16 cellular contexts compared by ENCODE assay signal in genomic region chr16:78390070-78390469, GRCh38.
"Had no signal": no experiment of that assay in that cellular context is flagged by ENCODE, and none has a peak within 500 bp of the region (broad histone marks: within the 10 kb centered on the region; RNA-seq: fewer than 3 reads in every experiment).

No MANE protein-coding gene starts in this region.

- H3K9me3 Mint-ChIP-seq: activated T-helper 17 cell treated with anti-CD3 and anti-CD28 coated beads, Interleukin-2, amount 50 U/mL, for 72 hours; immature natural killer cell; T-helper 1 cell treated with Interleukin-12 subunit alpha and Interleukin-12 subunit beta and Interleukin-4 antibody, amounts not matched to agents 30 μg/mL and 1 μg/mL, for 36 hours had no signal

- H3K4me1 Mint-ChIP-seq: activated T-helper 17 cell treated with anti-CD3 and anti-CD28 coated beads, Interleukin-2, amount 50 U/mL, for 72 hours; neural crest cell had no signal

- H3K27me3 ChIP-seq: pancreas, tibial artery, vagina had no signal

- H3K27ac ChIP-seq: pancreas, tibial artery, vagina had no signal

- H3K36me3 ChIP-seq: pancreas, tibial artery, vagina had no signal

- DNase-seq: activated CD4-positive, alpha-beta T cell treated with anti-CD3 and anti-CD28 coated beads for 48 hours; activated CD8-positive, alpha-beta memory T cell treated with anti-CD3 and anti-CD28 coated beads for 24 hours; activated naive CD4-positive, alpha-beta T cell treated with anti-CD3 and anti-CD28 coated beads for 36 hours; cortex of kidney; effector memory CD4-positive, alpha-beta T cell; immature natural killer cell; left colon; pancreas; retina; tibial artery had no signal

- H3K4me3 Mint-ChIP-seq: activated naive CD4-positive, alpha-beta T cell treated with anti-CD3 and anti-CD28 coated beads for 36 hours; activated T-helper 17 cell treated with anti-CD3 and anti-CD28 coated beads, Interleukin-2, amount 50 U/mL, for 72 hours; immature natural killer cell; neural crest cell; T-helper 1 cell treated with Interleukin-12 subunit alpha and Interleukin-12 subunit beta and Interleukin-4 antibody, amounts not matched to agents 30 μg/mL and 1 μg/mL, for 36 hours; WTC11 had no signal

- H3K9me3 ChIP-seq: pancreas, tibial artery, vagina had no signal

- ATAC-seq: activated T-helper 17 cell treated with anti-CD3 and anti-CD28 coated beads, Interleukin-2, amount 50 U/mL, for 72 hours; left colon; WTC11 had no signal

- H3K4me3 ChIP-seq: pancreas, smooth muscle cell, tibial artery, vagina had no signal

- H3K27ac Mint-ChIP-seq: activated naive CD4-positive, alpha-beta T cell treated with anti-CD3 and anti-CD28 coated beads for 36 hours; activated T-helper 17 cell treated with anti-CD3 and anti-CD28 coated beads, Interleukin-2, amount 50 U/mL, for 72 hours; immature natural killer cell; T-helper 1 cell treated with Interleukin-12 subunit alpha and Interleukin-12 subunit beta and Interleukin-4 antibody, amounts not matched to agents 30 μg/mL and 1 μg/mL, for 36 hours; WTC11 had no signal

- H3K27me3 Mint-ChIP-seq: activated T-helper 17 cell treated with anti-CD3 and anti-CD28 coated beads, Interleukin-2, amount 50 U/mL, for 72 hours had no signal

- H3K4me1 ChIP-seq: pancreas had no signal
